8 cellular contexts compared by ENCODE assay signal in genomic region chr1:197915797-197916686, GRCh38. TPM values are rescaled to one million over a fixed set of nuclear protein-coding genes. Genes with fewer than 3 reads are reported as not detected.
DNase-seq lines count a peak whose midpoint lies in the region; ATAC-seq, FAIRE-seq and TF ChIP-seq lines count a peak whose summit lies in the region.

No MANE protein-coding gene starts in this region.

- DNase-seq in CD14-positive monocyte (ENCODE audit: low spot score) (no peak), NCI-H82 (lab: John Stamatoyannopoulos, UW) (peak; percentile 94), K562 (ENCODE audit: extremely low read depth in 1 of 4, low spot score in 3 of 4) (peak in 3 of 4 experiments; percentile 47 to 50 (median 48)), iris pigment epithelial cell (ENCODE audit: low read depth) (peak; percentile 38), tibial artery (peak; percentile 65 to 71), mesenteric fat pad (ENCODE audit: low spot score) (no peak), OCI-LY7 (ENCODE audit: low spot score) (no peak)

- TF ChIP-seq RAD21 in K562 (CRISPR knock-in tag; conservative IDR thresholded peaks at IDR 0.05 in 1 of 2, IDR thresholded peaks at IDR 0.05 in 1 of 2) = peak; percentile 30 to 53

- no peaks in the 10 kb centered on the region for H3K9me2 ChIP-seq in OCI-LY7 (ENCODE audit: insufficient read depth, low read length)

- TF ChIP-seq POLR2A in K562 (conservative IDR thresholded peaks at IDR 0.05) = no peak

- peak; percentile 67 for ATAC-seq in K562

- peak overlapping the region; percentile 49 to 97 for H3K4me3 Mint-ChIP-seq in CD14-positive monocyte

- POLR2A ChIA-PET in HEK293 (lab: Yijun Ruan, JAX) (interaction anchor here (0.5 to 2.0 kb wide), 7 partner anchors 8 to 317 kb away, joined by 3 to 16 read pairs (median 4); partner anchors contain the start of genes C1orf53 and NEK7), K562 (lab: Yijun Ruan, JAX) (interaction anchor here (1.0 to 2.4 kb wide), 7 partner anchors 9 to 80 kb away, joined by 3 to 13 read pairs (median 5); partner anchors contain the start of gene C1orf53), OCI-LY7 (lab: Charles Lee) (interaction anchor here (0.5 to 0.7 kb wide), 2 partner anchors 130 to 133 kb away, joined by 3 to 6 read pairs; no protein-coding TSS in a partner anchor)

- in situ Hi-C loops in K562 (cut with MboI) = no loop called here

- BruUV-seq in K562 (replicated peaks; lab: Mats Ljungman, UMichigan) = no TSS peak
- no TSS peak for BruUV-seq in OCI-LY7 (replicated peaks; lab: Mats Ljungman, UMichigan)

- CTCF ChIA-PET in HEK293 (lab: Yijun Ruan, JAX) (interaction anchor here (0.6 to 2.9 kb wide), 15 partner anchors 8 to 1093 kb away, joined by 3 to 10 read pairs (median 3); no protein-coding TSS in a partner anchor), K562 (lab: Yijun Ruan, JAX; ENCODE audit: low intra/inter-chr PET ratio) (no interaction called here), OCI-LY7 (lab: Charles Lee; ENCODE audit: unreplicated experiment) (no interaction called here)

- H3K4me2 ChIP-seq in K562 (ENCODE audit: insufficient read depth, low read length) = peak overlapping the region; percentile 36
- H3K4me2 ChIP-seq in OCI-LY7 (ENCODE audit: low read length) = no peak overlapping the region

- H3K9me3 ChIP-seq in HEK293 (ENCODE audit: control insufficient read depth, insufficient read depth, low read depth, low read length) = no peaks in the 10 kb centered on the region
- no peaks in the 10 kb centered on the region for H3K9me3 ChIP-seq in K562 (replicated peaks; ENCODE audit: control insufficient read depth, insufficient read depth, low read depth, low read length)
- no peaks in the 10 kb centered on the region for H3K9me3 ChIP-seq in tibial artery
- no peaks in the 10 kb centered on the region for H3K9me3 ChIP-seq in OCI-LY7 (ENCODE audit: low read length)

- no peaks in the 10 kb centered on the region for H3K79me2 ChIP-seq in K562 (ENCODE audit: control insufficient read depth, insufficient read depth, low read length)
- H3K79me2 ChIP-seq in OCI-LY7 (ENCODE audit: insufficient read depth, low read depth, low read length) = no peaks in the 10 kb centered on the region

- H4K20me1 ChIP-seq in K562 (replicated peaks; ENCODE audit: control insufficient read depth, insufficient read depth, low read length) (no peaks in the 10 kb centered on the region), OCI-LY7 (ENCODE audit: insufficient read depth, low read length) (no peaks in the 10 kb centered on the region)

- TF ChIP-seq EP300 in K562 (IDR thresholded peaks at IDR 0.05; ENCODE audit: low read length) = no peak

- H3K4me1 ChIP-seq in HEK293 (ENCODE audit: control insufficient read depth, insufficient read depth, low read length) (no peaks in the 10 kb centered on the region), K562 (replicated peaks in 1 of 2; ENCODE audit: control insufficient read depth in 2 of 2, insufficient read depth in 2 of 2, low read length in 2 of 2) (peaks cover 10 to 43% of the 10 kb centered on the region in 2 experiments; a peak in 4 of 5 replicates), tibial artery (peaks cover 0 to 71% (median 53%) of the 10 kb centered on the region in 4 donors), OCI-LY7 (ENCODE audit: insufficient read depth, low read length, poor library complexity, severe bottlenecking) (no peaks in the 10 kb centered on the region)

- H3K9me1 ChIP-seq in K562 (ENCODE audit: control insufficient read depth, insufficient read depth, low read length) = no peaks in the 10 kb centered on the region

- peaks cover 0 to 49% (median 35%) of the 10 kb centered on the region in 7 donors for H3K9me3 Mint-ChIP-seq in CD14-positive monocyte

- peak overlapping the region in 1 of 2 experiments; percentile 78; a peak in 3 of 4 replicates for H3K9ac ChIP-seq in K562 (ENCODE audit: insufficient read depth in 1 of 2, low read depth in 2 of 2, low read length in 2 of 2)

- no peak for FAIRE-seq in K562 (lab: Jason Lieb, UNC)

- H3K4me1 Mint-ChIP-seq in CD14-positive monocyte = peaks cover 89% of the 10 kb centered on the region

- intact Hi-C loops in CD14-positive monocyte (cut with micrococcal nuclease) = loop anchor here in 1 of 2 donors (10.0 kb wide), 1 partner anchor 301 kb away; no protein-coding TSS in a partner anchor
- intact Hi-C loops in K562 (cut with micrococcal nuclease) = loop anchor here (5.0 kb wide), 1 partner anchor 514 kb away; no protein-coding TSS in a partner anchor
- intact Hi-C loops in tibial artery (cut with DNase I; ENCODE audit: low total_unique reads) = no loop called here
- intact Hi-C loops in OCI-LY7 (cut with micrococcal nuclease; ENCODE audit: unreplicated experiment) = no loop called here

- H3K4me3 ChIP-seq in HEK293 (ENCODE audit: low read depth, low read length) (peak overlapping the region; percentile 45), K562 (peak overlapping the region; percentile 20), tibial artery (peak overlapping the region; percentile 41 to 52), OCI-LY7 (ENCODE audit: low read depth, low read length, poor library complexity, severe bottlenecking) (no peak overlapping the region)

- H3K36me3 ChIP-seq in HEK293 (ENCODE audit: control insufficient read depth in 2 of 2, insufficient read depth in 1 of 2, low read length in 2 of 2) (no peaks in the 10 kb centered on the region), K562 (ENCODE audit: control insufficient read depth, insufficient read depth, low read length) (no peaks in the 10 kb centered on the region), tibial artery (no peaks in the 10 kb centered on the region), OCI-LY7 (ENCODE audit: insufficient read depth, low read length) (no peaks in the 10 kb centered on the region)

- 23% methylated on average over 43 of the region's 49 CpGs for WGBS in K562 (ENCODE audit: insufficient coverage, low coverage, missing lambda C conversion rate)

- peaks cover 18 to 28% of the 10 kb centered on the region in 2 donors for H3K36me3 Mint-ChIP-seq in CD14-positive monocyte

- H3K27me3 ChIP-seq in K562 (ENCODE audit: control insufficient read depth in 2 of 2, insufficient read depth in 2 of 2, low read length in 2 of 2) (peaks cover 78 to 93% of the 10 kb centered on the region in 2 experiments), tibial artery (peaks cover 4 to 98% of the 10 kb centered on the region in 2 donors)

- H2AFZ ChIP-seq in K562 (ENCODE audit: low read depth, low read length) (peak overlapping the region; percentile 54), OCI-LY7 (ENCODE audit: low read length) (no peak overlapping the region)

- peak; percentile 23 for TF ChIP-seq CTCF in CD14-positive monocyte (IDR thresholded peaks at IDR 0.05)
- TF ChIP-seq CTCF in HEK293 (tag by site-specific recombination; IDR thresholded peaks at IDR 0.05) = peak; percentile 87
- peak; percentile 47 to 59 (median 48) for TF ChIP-seq CTCF in K562 (IDR thresholded peaks at IDR 0.05 in 2 of 3, conservative IDR thresholded peaks at IDR 0.05 in 1 of 3; ENCODE audit: insufficient read depth in 2 of 3, low read depth in 1 of 3, low read length in 3 of 3)
- peak in 1 of 2 experiments; percentile 26 for TF ChIP-seq CTCF in tibial artery (IDR thresholded peaks at IDR 0.05)
- TF ChIP-seq CTCF in OCI-LY7 (conservative IDR thresholded peaks at IDR 0.05; ENCODE audit: low read length) = no peak

- H3K27ac ChIP-seq in HEK293 (ENCODE audit: extremely low read depth, low read depth, low read length) (peak overlapping the region; percentile 43; the same call in 1 of the 2 replicates), K562 (ENCODE audit: extremely low read depth, low read depth, low read length) (no peak overlapping the region), tibial artery (no peak overlapping the region), OCI-LY7 (ENCODE audit: low read depth, low read length, poor library complexity, severe bottlenecking) (no peak overlapping the region)

- peak overlapping the region in 1 of 7 donors; percentile 50 for H3K27ac Mint-ChIP-seq in CD14-positive monocyte

- H3K27me3 Mint-ChIP-seq in CD14-positive monocyte (ENCODE audit: low read depth in 3 of 3) = peaks cover 99 to 100% (median 100%) of the 10 kb centered on the region in 3 donors

RNA-seq across cellular contexts. Expression of gene LHX9, which starts 1.1 kb away (rescaled TPM):
- not detected for polyA plus RNA-seq in CD14-positive monocyte
- total RNA-seq in K562 (2011; cell fraction: chromatin; rRNA removed; ENCODE audit: low replicate concordance) = not detected in 2 replicates
- not detected in 2 replicates for total RNA-seq in K562 (2011; cell fraction: nucleolus; rRNA removed)
- not detected in 2 replicates for total RNA-seq in K562 (2011; cell fraction: nucleoplasm; rRNA removed)
- total RNA-seq in K562 (2014; rRNA removed) = not detected in 2 replicates
- total RNA-seq in K562 (2014; rRNA removed; fragmentation: Illumina TruSeq; extraction: Trizol) = not detected in 2 replicates
- total RNA-seq in K562 (2015; rRNA removed; fragmentation: Illumina TruSeq; extraction: Trizol) = 0.04 TPM in 1 of 2 replicates, not detected in the other
- not detected in 2 replicates for total RNA-seq in K562 (2021)
- not detected in 2 replicates for polyA plus RNA-seq in K562 (2011; rRNA removed)
- polyA plus RNA-seq in K562 (2011; cell fraction: cytosol; rRNA removed) = not detected in 2 replicates
- polyA plus RNA-seq in K562 (2011; cell fraction: nucleus; rRNA removed) = not detected in 2 replicates
- 0.04 and 0.37 TPM in 2 replicates for polyA plus RNA-seq in K562 (2012)
- polyA plus RNA-seq in K562 (2014; fragmentation: Illumina TruSeq; extraction: Trizol) = not detected in 2 replicates
- polyA plus RNA-seq in K562 (2014; fragmentation: Nextera tagmentation; extraction: Ambion mirVana) = under 1 TPM; 0.03 TPM
- polyA plus RNA-seq in K562 (2014; rRNA removed) = 0.21 TPM in 1 of 2 replicates, not detected in the other
- polyA minus RNA-seq in K562 (2011; rRNA and poly(A)+ RNA removed) = not detected in 2 replicates
- polyA minus RNA-seq in K562 (2011; cell fraction: cytosol; rRNA and poly(A)+ RNA removed) = not detected in 2 replicates
- not detected in 2 replicates for polyA minus RNA-seq in K562 (2011; cell fraction: nucleus; rRNA and poly(A)+ RNA removed)
- total RNA-seq in mesenteric fat pad = not detected
- not detected in 2 replicates for total RNA-seq in OCI-LY7 (2014; rRNA removed; shearing (Covaris generic))
- total RNA-seq in OCI-LY7 (2022) = not detected in 2 replicates

RNA-seq across cellular contexts. Expression of gene C1orf53, which starts 13.6 kb away (rescaled TPM):
- polyA plus RNA-seq in CD14-positive monocyte (1 to 10 TPM; 5.6 to 8.3 TPM), K562 (2011; rRNA removed) (0.65 and 2.3 TPM in 2 replicates), K562 (2014; fragmentation: Illumina TruSeq; extraction: Trizol) (0.31 and 0.96 TPM in 2 replicates), K562 (2014; fragmentation: Nextera tagmentation; extraction: Ambion mirVana) (1 to 10 TPM; 1.8 to 2.5 TPM), K562 (2014; rRNA removed) (3.2 and 5.8 TPM in 2 replicates)
- total RNA-seq in K562 (2011; cell fraction: chromatin; rRNA removed; ENCODE audit: low replicate concordance) = not detected in 2 replicates
- not detected in 2 replicates for total RNA-seq in K562 (2011; cell fraction: nucleolus; rRNA removed)
- not detected in 2 replicates for total RNA-seq in K562 (2011; cell fraction: nucleoplasm; rRNA removed)
- total RNA-seq in K562 (2014; rRNA removed) (0.45 and 3.1 TPM in 2 replicates), K562 (2014; rRNA removed; fragmentation: Illumina TruSeq; extraction: Trizol) (0.73 and 1.6 TPM in 2 replicates), K562 (2015; rRNA removed; fragmentation: Illumina TruSeq; extraction: Trizol) (3.0 and 3.2 TPM in 2 replicates), K562 (2021) (1.5 and 1.9 TPM in 2 replicates), mesenteric fat pad (1.7 TPM), OCI-LY7 (2022) (2.4 and 4.3 TPM in 2 replicates)
- polyA plus RNA-seq in K562 (2011; cell fraction: cytosol; rRNA removed) = 0.81 and 1.6 TPM in 2 replicates
- not detected in 2 replicates for polyA plus RNA-seq in K562 (2011; cell fraction: nucleus; rRNA removed)
- polyA plus RNA-seq in K562 (2012) = 3.0 and 5.0 TPM in 2 replicates
- 1.1 TPM in 1 of 2 replicates, not detected in the other for polyA minus RNA-seq in K562 (2011; rRNA and poly(A)+ RNA removed)
- polyA minus RNA-seq in K562 (2011; cell fraction: cytosol; rRNA and poly(A)+ RNA removed) = not detected in 2 replicates
- polyA minus RNA-seq in K562 (2011; cell fraction: nucleus; rRNA and poly(A)+ RNA removed) = not detected in 2 replicates
- 4.1 TPM in 1 of 2 replicates, not detected in the other for total RNA-seq in OCI-LY7 (2014; rRNA removed; shearing (Covaris generic))

Comparison
In these comparisons a context has a peak if more than half of its experiments do, and no peak if none do; other contexts are left out.
1. DNase-seq: peak in NCI-H82 (single experiment), K562 (3 of 4), iris pigment epithelial cell (single experiment) and tibial artery (2 of 2); none in CD14-positive monocyte (single experiment), mesenteric fat pad (single experiment) and OCI-LY7 (single experiment).